Comparison of ENCODE assay signal across 1 cellular context in genomic region chr2:171434671-171434980, GRCh38.
TF ChIP-seq lines count a peak whose summit lies in the region.

No MANE protein-coding gene starts in this region.

TF ChIP-seq in K562, 482 proteins besides CTCF, POLR2A, EP300 and RAD21 (continued from another document and continues in another):
- TF ChIP-seq SIN3A (IDR thresholded peaks at IDR 0.05; ENCODE audit: borderline replicate concordance in 2 of 2, control insufficient read depth in 1 of 2, low read depth in 2 of 2, low read length in 2 of 2): no peak; a peak in 1 of 4 replicates
- no peak for TF ChIP-seq ZFP1 (CRISPR knock-in tag; IDR thresholded peaks at IDR 0.05)
- no peak for TF ChIP-seq FOSL1 (tag; conservative IDR thresholded peaks at IDR 0.05)
- no peak for TF ChIP-seq TAF7 (tag; IDR thresholded peaks at IDR 0.05)
- TF ChIP-seq TOE1 (IDR thresholded peaks at IDR 0.05; ENCODE audit: borderline replicate concordance): no peak
- TF ChIP-seq TOE1 (CRISPR knock-in tag; IDR thresholded peaks at IDR 0.05; ENCODE audit: borderline replicate concordance, low read depth): no peak
- no peak for TF ChIP-seq ATF3 (IDR thresholded peaks at IDR 0.05)
- TF ChIP-seq ATF3 (CRISPR knock-in tag; conservative IDR thresholded peaks at IDR 0.05): 0 out of 2 replicates have a peak, but pooled peaks have one; percentile 33
- peak; percentile 46; the same call in 1 of the 2 replicates for TF ChIP-seq CTBP1 (IDR thresholded peaks at IDR 0.05; ENCODE audit: borderline replicate concordance)
- TF ChIP-seq ELF2 (CRISPR knock-in tag; IDR thresholded peaks at IDR 0.05): 0 out of 2 replicates have a peak, but pooled peaks have one; percentile 22
- TF ChIP-seq ESRRA (IDR thresholded peaks at IDR 0.05; ENCODE audit: borderline replicate concordance, low read depth): peak; percentile 50; the same call in 1 of the 2 replicates
- TF ChIP-seq CHCHD3 (CRISPR knock-in tag; IDR thresholded peaks at IDR 0.05): peak; percentile 47; the same call in 1 of the 2 replicates
- peak; percentile 13 for TF ChIP-seq RBM22 (IDR thresholded peaks at IDR 0.05; ENCODE audit: low read depth, low read length, poor library complexity, severe bottlenecking)
- TF ChIP-seq E2F5 (CRISPR knock-in tag; IDR thresholded peaks at IDR 0.05): no peak
- TF ChIP-seq E2F6 (IDR thresholded peaks at IDR 0.05; ENCODE audit: borderline replicate concordance in 1 of 2, extremely low read depth in 1 of 2, insufficient read depth in 1 of 2, insufficient read length in 1 of 2, low read depth in 1 of 2, low read length in 1 of 2, poor library complexity in 1 of 2, severe bottlenecking in 1 of 2): peak in 1 of 2 experiments; percentile 45
- TF ChIP-seq CXXC5 (CRISPR knock-in tag; IDR thresholded peaks at IDR 0.05): peak; percentile 11; the same call in 1 of the 2 replicates
- no peak for TF ChIP-seq TFAM (CRISPR knock-in tag; conservative IDR thresholded peaks at IDR 0.05)
- TF ChIP-seq ATF4 (CRISPR knock-in tag; IDR thresholded peaks at IDR 0.05): 0 out of 2 replicates have a peak, but pooled peaks have one; percentile 0
- TF ChIP-seq GTF2E2 (tag; IDR thresholded peaks at IDR 0.05): peak; percentile 73; the same call in 1 of the 2 replicates
- TF ChIP-seq ZBTB40 (IDR thresholded peaks at IDR 0.05): no peak
- no peak for TF ChIP-seq ZBTB40 (CRISPR knock-in tag; IDR thresholded peaks at IDR 0.05)
- TF ChIP-seq CGGBP1 (CRISPR knock-in tag; IDR thresholded peaks at IDR 0.05): peak; percentile 62; the same call in 1 of the 2 replicates
- peak; percentile 42 for TF ChIP-seq CCNT2 (IDR thresholded peaks at IDR 0.05; ENCODE audit: borderline replicate concordance, extremely low read depth, insufficient read length, low read depth, low read length)
- TF ChIP-seq NR3C1 (CRISPR knock-in tag; IDR thresholded peaks at IDR 0.05): peak; percentile 5; the same call in 1 of the 2 replicates
- TF ChIP-seq USF2 (CRISPR knock-in tag; IDR thresholded peaks at IDR 0.05): peak; percentile 44
- 0 out of 6 replicates have a peak, but pooled peaks of 1 of the 3 experiments have one; percentile 35 for TF ChIP-seq ZBTB11 (CRISPR knock-in tag; IDR thresholded peaks at IDR 0.05)
- 0 out of 2 replicates have a peak, but pooled peaks have one; percentile 33 for TF ChIP-seq ZNF592 (IDR thresholded peaks at IDR 0.05)
